18 cellular contexts compared by ENCODE assay signal in the genomic region with DNA sequence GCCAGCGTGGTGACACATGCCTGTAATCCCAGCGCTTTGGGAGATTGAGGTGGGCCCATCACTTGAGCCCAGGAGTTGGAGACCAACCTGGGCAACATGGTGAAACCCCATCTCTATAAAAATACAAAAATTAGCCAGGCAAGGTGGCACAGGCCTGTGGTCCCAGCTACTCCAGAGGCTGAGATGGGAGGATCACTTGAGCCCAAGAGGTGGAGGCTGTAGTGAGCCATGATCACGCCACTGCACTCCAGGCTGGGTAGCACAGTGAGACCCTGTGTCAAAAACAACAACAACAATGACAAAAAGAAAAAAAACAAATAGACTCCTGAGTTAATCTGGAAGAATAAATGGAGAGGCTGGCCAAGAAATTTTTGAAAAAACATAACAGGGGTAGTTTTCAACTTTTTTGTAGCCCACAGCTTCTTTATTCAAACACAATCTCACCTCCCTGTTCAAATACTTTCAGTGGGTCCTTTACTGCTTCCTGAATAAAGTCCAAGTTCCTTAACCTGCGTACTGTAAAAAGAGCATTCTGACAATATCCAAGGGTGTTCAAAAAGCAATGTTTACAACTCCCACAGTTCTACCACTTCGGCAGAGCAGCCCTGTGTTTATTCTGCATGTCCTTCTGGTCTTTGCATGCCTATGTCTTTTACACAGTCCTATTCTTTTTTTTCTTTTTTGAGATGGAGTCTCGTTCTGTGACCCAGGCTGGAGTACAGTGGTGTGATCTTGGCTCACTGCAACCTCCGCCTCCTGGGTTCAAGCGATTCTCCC. TPM values are rescaled to one million over a fixed set of nuclear protein-coding genes. Genes with fewer than 3 reads are reported as not detected.
DNase-seq lines count a peak whose midpoint lies in the region; ATAC-seq, FAIRE-seq and TF ChIP-seq lines count a peak whose summit lies in the region.
"Had no signal": no experiment of that assay in that cellular context is flagged by ENCODE, and none has a peak within 500 bp of the region (broad histone marks: within the 10 kb centered on the region; RNA-seq: fewer than 3 reads in every experiment).

No MANE protein-coding gene starts in this region.

- DNase-seq in activated CD8-positive, alpha-beta memory T cell treated with anti-CD3 and anti-CD28 coated beads, Interleukin-2, amount 10 ng/mL, durations not matched to agents 7 days and 5 days: peak; percentile 2
- DNase-seq in activated CD8-positive, alpha-beta memory T cell treated with anti-CD3 and anti-CD28 coated beads, Interleukin-2, amount 50 U/mL, for 4 hours: no peak
- no peak for DNase-seq in left colon
- no peak for DNase-seq in nephron progenitor cell
- DNase-seq in upper lobe of left lung: no peak
- no peak for DNase-seq in NCI-H2196 treated with DMSO at 0.1 percent for 48 hours (lab: John Stamatoyannopoulos, UW; ENCODE audit: unreplicated experiment)
- DNase-seq in head of caudate nucleus: no peak
- DNase-seq in GM12892 (ENCODE audit: insufficient read length): no peak
- DNase-seq: CD8-positive, alpha-beta T cell; DMS79 treated with DMSO at 0.1 percent for 48 hours; H9; NCI-H1417; NCI-H187 treated with DMSO at 0.1 percent for 48 hours; NCI-H774; PC-3 had no signal

- H3K27ac Mint-ChIP-seq in activated CD8-positive, alpha-beta memory T cell treated with anti-CD3 and anti-CD28 coated beads, Interleukin-2, amount 10 ng/mL, durations not matched to agents 7 days and 5 days: no peak overlapping the region
- H3K27ac Mint-ChIP-seq in nephron progenitor cell: peak overlapping the region; percentile 61
- H3K27ac Mint-ChIP-seq: CD8-positive, alpha-beta T cell; H9 had no signal

- H3K9me3 ChIP-seq in upper lobe of left lung: no peaks in the 10 kb centered on the region

- TF ChIP-seq POLR2A in upper lobe of left lung (IDR thresholded peaks at IDR 0.05): no peak
- no peak for TF ChIP-seq POLR2A in GM12892 (IDR thresholded peaks at IDR 0.05; ENCODE audit: low read depth, low read length)

- no peak overlapping the region for H3K4me3 Mint-ChIP-seq in activated CD8-positive, alpha-beta memory T cell treated with anti-CD3 and anti-CD28 coated beads, Interleukin-2, amount 10 ng/mL, durations not matched to agents 7 days and 5 days
- no peak overlapping the region for H3K4me3 Mint-ChIP-seq in nephron progenitor cell
- H3K4me3 Mint-ChIP-seq: CD8-positive, alpha-beta T cell; H9 had no signal

- no peaks in the 10 kb centered on the region for H3K36me3 ChIP-seq in upper lobe of left lung

- no peak for ATAC-seq in activated CD8-positive, alpha-beta memory T cell treated with anti-CD3 and anti-CD28 coated beads, Interleukin-2, amount 10 ng/mL, durations not matched to agents 7 days and 5 days
- ATAC-seq in left colon (peak; percentile 61), upper lobe of left lung (ENCODE audit: low FRiP score in 2 of 2) (no peak)
- ATAC-seq: CD8-positive, alpha-beta T cell; PC-3 had no signal

- H3K4me1 Mint-ChIP-seq in activated CD8-positive, alpha-beta memory T cell treated with anti-CD3 and anti-CD28 coated beads, Interleukin-2, amount 10 ng/mL, durations not matched to agents 7 days and 5 days: peaks cover 15% of the 10 kb centered on the region
- H3K4me1 Mint-ChIP-seq in nephron progenitor cell: peaks cover 42% of the 10 kb centered on the region

- H3K27me3 Mint-ChIP-seq in activated CD8-positive, alpha-beta memory T cell treated with anti-CD3 and anti-CD28 coated beads, Interleukin-2, amount 10 ng/mL, durations not matched to agents 7 days and 5 days: no peaks in the 10 kb centered on the region
- peaks cover 4% of the 10 kb centered on the region for H3K27me3 Mint-ChIP-seq in nephron progenitor cell (ENCODE audit: low read depth, poor library complexity)

- no peaks in the 10 kb centered on the region for H3K27me3 ChIP-seq in upper lobe of left lung

- TF ChIP-seq CTCF in nephron progenitor cell (IDR thresholded peaks at IDR 0.05): no peak
- TF ChIP-seq CTCF in upper lobe of left lung (IDR thresholded peaks at IDR 0.05): no peak

- H3K27ac ChIP-seq in upper lobe of left lung: peak overlapping the region; percentile 19 to 43 (median 40)
- H3K27ac ChIP-seq: RWPE1 had no signal

- H3K4me3 ChIP-seq in upper lobe of left lung: no peak overlapping the region

- TF ChIP-seq EP300 in upper lobe of left lung (IDR thresholded peaks at IDR 0.05): no peak

- FAIRE-seq in GM12892 (lab: Jason Lieb, UNC): no peak
- FAIRE-seq: D721Med, HTR-8/SVneo had no signal

- H3K36me3 Mint-ChIP-seq in activated CD8-positive, alpha-beta memory T cell treated with anti-CD3 and anti-CD28 coated beads, Interleukin-2, amount 10 ng/mL, durations not matched to agents 7 days and 5 days: peaks cover 1% of the 10 kb centered on the region
- peaks cover 40% of the 10 kb centered on the region for H3K36me3 Mint-ChIP-seq in nephron progenitor cell (ENCODE audit: low read depth)
- H3K36me3 Mint-ChIP-seq: CD8-positive, alpha-beta T cell had no signal

- no peaks in the 10 kb centered on the region for H3K9me3 Mint-ChIP-seq in activated CD8-positive, alpha-beta memory T cell treated with anti-CD3 and anti-CD28 coated beads, Interleukin-2, amount 10 ng/mL, durations not matched to agents 7 days and 5 days (ENCODE audit: low read depth)
- H3K9me3 Mint-ChIP-seq in nephron progenitor cell: peaks cover 8% of the 10 kb centered on the region
- H3K9me3 Mint-ChIP-seq: CD8-positive, alpha-beta T cell had no signal

- intact Hi-C loops in left colon (cut with DNase I, micrococcal nuclease): no loop called here
- intact Hi-C loops in head of caudate nucleus (cut with DNase I): no loop called here

- CTCF ChIA-PET in activated CD8-positive, alpha-beta memory T cell treated with anti-CD3 and anti-CD28 coated beads, Interleukin-2, amount 10 ng/mL, durations not matched to agents 7 days and 5 days (lab: Charles Lee): interaction anchor here (1.3 kb wide), 1 partner anchor 64 kb away, joined by 4 read pairs; no protein-coding TSS in a partner anchor

- H3K4me1 ChIP-seq in upper lobe of left lung: peaks cover 32 to 44% (median 38%) of the 10 kb centered on the region in 4 donors

- 67 to 74% methylated on average over 8 of the region's 8 CpGs for WGBS in upper lobe of left lung, 2 donors

RNA-seq across cellular contexts. Expression of gene LRRFIP1, which starts 53.5 kb away (rescaled TPM):
- total RNA-seq in activated CD8-positive, alpha-beta memory T cell treated with anti-CD3 and anti-CD28 coated beads, Interleukin-2, amount 10 ng/mL, durations not matched to agents 7 days and 5 days: 100 to 1,000 TPM; 197 to 229 TPM
- 100 to 1,000 TPM; 121 to 123 TPM for total RNA-seq in left colon
- total RNA-seq in upper lobe of left lung: 100 to 1,000 TPM; 185 to 291 (median 242) TPM
- 80.1 TPM for polyA plus RNA-seq in GM12892 (2012; ENCODE audit: missing spikeins)
